In the genomic region with DNA sequence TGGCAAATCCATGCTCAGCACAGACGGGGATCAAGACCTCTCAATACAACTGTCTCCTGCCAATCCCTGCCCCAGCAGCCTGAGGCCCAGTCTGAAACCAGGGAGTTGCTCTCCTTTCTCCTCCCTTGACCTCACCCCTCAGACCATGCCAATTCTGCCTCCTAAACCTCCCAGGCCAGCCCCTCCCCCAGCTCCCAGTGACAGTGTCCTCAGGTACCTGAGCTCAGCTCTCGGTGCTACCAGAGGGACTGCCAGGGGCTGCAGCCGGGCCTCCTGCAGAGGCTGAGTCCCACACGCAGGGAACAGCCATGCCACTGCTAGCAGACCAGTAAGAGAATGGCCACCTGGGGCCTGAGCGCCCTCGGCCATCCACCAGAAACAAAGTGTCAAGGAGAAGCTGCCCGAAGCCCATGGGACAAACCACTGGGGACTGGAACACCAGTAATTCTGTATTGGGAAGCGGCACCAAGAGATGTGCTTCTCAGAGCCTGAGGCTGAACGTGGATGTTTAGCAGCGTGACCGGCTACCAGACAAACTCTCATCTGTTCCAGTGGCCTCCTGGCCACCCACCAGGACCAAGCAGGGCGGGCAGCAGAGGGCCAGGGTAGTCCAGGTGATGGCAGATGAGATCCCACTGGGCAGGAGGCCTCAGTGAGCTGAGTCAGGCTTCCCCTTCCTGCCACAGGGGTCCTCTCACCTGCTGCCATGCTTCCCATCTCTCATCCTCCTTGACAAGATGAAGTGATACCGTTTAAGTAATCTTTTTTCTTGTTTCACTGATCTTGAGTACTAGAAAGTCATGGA, we compare ENCODE assay signal across 15 cellular contexts. TPM values are rescaled to one million over a fixed set of nuclear protein-coding genes. Genes with fewer than 3 reads are reported as not detected.
A peak's percentile ranks its signal among the peaks of the same experiment; 100 is the strongest.
DNase-seq lines count a peak whose midpoint lies in the region; ATAC-seq and TF ChIP-seq lines count a peak whose summit lies in the region.
"Had no signal": no experiment of that assay in that cellular context is flagged by ENCODE, and none has a peak within 500 bp of the region (broad histone marks: within the 10 kb centered on the region; RNA-seq: fewer than 3 reads in every experiment).

No MANE protein-coding gene starts in this region.

- peaks cover 70% of the 10 kb centered on the region for H3K4me1 ChIP-seq in BLaER1
- no peaks in the 10 kb centered on the region for H3K4me1 ChIP-seq in esophagus muscularis mucosa
- H3K4me1 ChIP-seq: breast epithelium, psoas muscle had no signal

- H3K9me3 Mint-ChIP-seq in CD14-positive monocyte, result no peaks in the 10 kb centered on the region
- H3K9me3 Mint-ChIP-seq in activated T-helper 17 cell treated with anti-CD3 and anti-CD28 coated beads, Interleukin-2, amount 50 U/mL, for 72 hours, result no peaks in the 10 kb centered on the region
- H3K9me3 Mint-ChIP-seq in natural killer cell treated with Interleukin-12 subunit alpha and Interleukin-12 subunit beta and Interleukin-15 and Interleukin-18, amount 100 ng/mL, for 72 hours, result no peaks in the 10 kb centered on the region

- H3K36me3 Mint-ChIP-seq in CD14-positive monocyte, result no peaks in the 10 kb centered on the region
- H3K36me3 Mint-ChIP-seq in activated T-helper 17 cell treated with anti-CD3 and anti-CD28 coated beads, Interleukin-2, amount 50 U/mL, for 72 hours (ENCODE audit: low read depth), result no peaks in the 10 kb centered on the region
- H3K36me3 Mint-ChIP-seq in natural killer cell treated with Interleukin-12 subunit alpha and Interleukin-12 subunit beta and Interleukin-15 and Interleukin-18, amount 100 ng/mL, for 72 hours, result no peaks in the 10 kb centered on the region

- no peak for ATAC-seq in activated T-helper 17 cell treated with anti-CD3 and anti-CD28 coated beads, Interleukin-2, amount 50 U/mL, for 72 hours (replicated peaks)
- ATAC-seq in natural killer cell treated with Interleukin-12 subunit alpha and Interleukin-12 subunit beta and Interleukin-15 and Interleukin-18, amount 100 ng/mL, for 72 hours, result no peak
- ATAC-seq: psoas muscle had no signal

- H3K4me3 Mint-ChIP-seq in CD14-positive monocyte, result no peak overlapping the region
- H3K4me3 Mint-ChIP-seq in activated T-helper 17 cell treated with anti-CD3 and anti-CD28 coated beads, Interleukin-2, amount 50 U/mL, for 72 hours, result no peak overlapping the region
- H3K4me3 Mint-ChIP-seq in natural killer cell treated with Interleukin-12 subunit alpha and Interleukin-12 subunit beta and Interleukin-15 and Interleukin-18, amount 100 ng/mL, for 72 hours, result no peak overlapping the region

- TF ChIP-seq EP300 in esophagus muscularis mucosa (IDR thresholded peaks at IDR 0.05), result no peak

- peaks cover 6 to 7% (median 6%) of the 10 kb centered on the region in 3 donors for H3K27me3 Mint-ChIP-seq in CD14-positive monocyte (ENCODE audit: low read depth in 3 of 3)
- H3K27me3 Mint-ChIP-seq in activated T-helper 17 cell treated with anti-CD3 and anti-CD28 coated beads, Interleukin-2, amount 50 U/mL, for 72 hours, result no peaks in the 10 kb centered on the region
- peaks cover 0 to 3% of the 10 kb centered on the region in 2 donors for H3K27me3 Mint-ChIP-seq in natural killer cell treated with Interleukin-12 subunit alpha and Interleukin-12 subunit beta and Interleukin-15 and Interleukin-18, amount 100 ng/mL, for 72 hours

- peak overlapping the region; percentile 80 for H3K4me2 ChIP-seq in BLaER1

- peak overlapping the region; percentile 61; the same call in 1 of the 2 replicates for H3K27ac ChIP-seq in BLaER1
- no peak overlapping the region for H3K27ac ChIP-seq in esophagus muscularis mucosa (replicated peaks in 1 of 4)
- H3K27ac ChIP-seq: breast epithelium, C4-2B, psoas muscle had no signal

- H3K4me3 ChIP-seq in BLaER1, result no peak overlapping the region
- no peak overlapping the region for H3K4me3 ChIP-seq in esophagus muscularis mucosa
- H3K4me3 ChIP-seq: breast epithelium, psoas muscle had no signal

- intact Hi-C loops in CD14-positive monocyte (cut with micrococcal nuclease), result no loop called here
- intact Hi-C loops in esophagus muscularis mucosa (cut with DNase I), result no loop called here

- no peak for TF ChIP-seq POLR2A in esophagus muscularis mucosa (IDR thresholded peaks at IDR 0.05; ENCODE audit: low read depth)

- no peaks in the 10 kb centered on the region for H3K36me3 ChIP-seq in BLaER1
- H3K36me3 ChIP-seq in esophagus muscularis mucosa, result no peaks in the 10 kb centered on the region
- H3K36me3 ChIP-seq: breast epithelium had no signal

- DNase-seq in CD14-positive monocyte (ENCODE audit: low spot score), result peak; percentile 43
- DNase-seq in natural killer cell treated with Interleukin-12 subunit alpha and Interleukin-12 subunit beta and Interleukin-15 and Interleukin-18, amount 100 ng/mL, for 72 hours (ENCODE audit: low spot score), result peak; percentile 53
- no peak for DNase-seq in esophagus muscularis mucosa (ENCODE audit: extremely low spot score)
- DNase-seq in GM03348 (ENCODE audit: low spot score), result no peak
- DNase-seq in NCI-H2227 (lab: John Stamatoyannopoulos, UW; ENCODE audit: unreplicated experiment), result no peak
- DNase-seq: DMS79 treated with DMSO at 0.1 percent for 48 hours, NCI-H2029 had no signal

- H3K27me3 ChIP-seq in BLaER1 (no peaks in the 10 kb centered on the region), esophagus muscularis mucosa (no peaks in the 10 kb centered on the region)
- H3K27me3 ChIP-seq: breast epithelium had no signal

- TF ChIP-seq CTCF in CD14-positive monocyte (IDR thresholded peaks at IDR 0.05) (no peak), esophagus muscularis mucosa (IDR thresholded peaks at IDR 0.05) (no peak)

- no peaks in the 10 kb centered on the region for H3K9me3 ChIP-seq in BLaER1
- H3K9me3 ChIP-seq in esophagus muscularis mucosa, result no peaks in the 10 kb centered on the region
- H3K9me3 ChIP-seq: breast epithelium, psoas muscle had no signal

- no peak overlapping the region for H3K27ac Mint-ChIP-seq in CD14-positive monocyte
- peak overlapping the region; percentile 17 for H3K27ac Mint-ChIP-seq in activated T-helper 17 cell treated with anti-CD3 and anti-CD28 coated beads, Interleukin-2, amount 50 U/mL, for 72 hours
- H3K27ac Mint-ChIP-seq in natural killer cell treated with Interleukin-12 subunit alpha and Interleukin-12 subunit beta and Interleukin-15 and Interleukin-18, amount 100 ng/mL, for 72 hours, result peak overlapping the region in 1 of 2 donors; percentile 82

- H3K4me1 Mint-ChIP-seq in CD14-positive monocyte, result no peaks in the 10 kb centered on the region
- H3K4me1 Mint-ChIP-seq in activated T-helper 17 cell treated with anti-CD3 and anti-CD28 coated beads, Interleukin-2, amount 50 U/mL, for 72 hours, result peaks cover 38% of the 10 kb centered on the region
- peaks cover 43 to 45% of the 10 kb centered on the region in 2 donors for H3K4me1 Mint-ChIP-seq in natural killer cell treated with Interleukin-12 subunit alpha and Interleukin-12 subunit beta and Interleukin-15 and Interleukin-18, amount 100 ng/mL, for 72 hours (ENCODE audit: low read depth in 2 of 2)

- H3K9ac ChIP-seq in BLaER1, result peak overlapping the region; percentile 3; the same call in 1 of the 2 replicates

- WGBS in esophagus muscularis mucosa, result 88% methylated on average over 11 of the region's 13 CpGs

- H4K20me1 ChIP-seq in BLaER1, result no peaks in the 10 kb centered on the region

RNA-seq across cellular contexts. Expression of gene IL3, which starts 0.6 kb away (rescaled TPM):
- polyA plus RNA-seq in CD14-positive monocyte, result not detected
- total RNA-seq in activated T-helper 17 cell treated with anti-CD3 and anti-CD28 coated beads, Interleukin-2, amount 50 U/mL, for 72 hours, result 1 to 10 TPM in 1 of 2 donors, under 1 TPM in 1; 0.32 to 9.0 TPM
- under 1 TPM in 1 of 2 donors, not detected in 1; 0.36 TPM for total RNA-seq in natural killer cell treated with Interleukin-12 subunit alpha and Interleukin-12 subunit beta and Interleukin-15 and Interleukin-18, amount 100 ng/mL, for 72 hours
- total RNA-seq in esophagus muscularis mucosa, result not detected
- total RNA-seq: breast epithelium, HT1080, MCF 10A, psoas muscle had no signal
- polyA plus RNA-seq: keratinocyte, psoas muscle had no signal

RNA-seq across cellular contexts. Expression of gene CSF2, which starts 13.7 kb away (rescaled TPM):
- polyA plus RNA-seq in CD14-positive monocyte, result not detected
- total RNA-seq in activated T-helper 17 cell treated with anti-CD3 and anti-CD28 coated beads, Interleukin-2, amount 50 U/mL, for 72 hours, result 100 to 1,000 TPM in 1 of 2 donors, 10 to 100 TPM in 1; 14.6 to 159 TPM
- total RNA-seq in natural killer cell treated with Interleukin-12 subunit alpha and Interleukin-12 subunit beta and Interleukin-15 and Interleukin-18, amount 100 ng/mL, for 72 hours, result 100 to 1,000 TPM in 1 of 2 donors, 10 to 100 TPM in 1; 41.4 to 125 TPM
- total RNA-seq in esophagus muscularis mucosa, result not detected
- total RNA-seq: breast epithelium, HT1080, MCF 10A, psoas muscle had no signal

RNA-seq across cellular contexts. Expression of gene ACSL6, which starts 48.4 kb away (rescaled TPM):
- polyA plus RNA-seq in CD14-positive monocyte, result under 1 TPM in 1 of 2 donors, not detected in 1; 0.45 TPM
- 1 to 10 TPM; 1.4 to 6.7 TPM for total RNA-seq in activated T-helper 17 cell treated with anti-CD3 and anti-CD28 coated beads, Interleukin-2, amount 50 U/mL, for 72 hours
- total RNA-seq in natural killer cell treated with Interleukin-12 subunit alpha and Interleukin-12 subunit beta and Interleukin-15 and Interleukin-18, amount 100 ng/mL, for 72 hours, result 1 to 10 TPM in 1 of 2 donors, under 1 TPM in 1; 0.67 to 1.5 TPM
- total RNA-seq in esophagus muscularis mucosa, result 1 to 10 TPM; 1.6 to 2.6 (median 1.9) TPM
- total RNA-seq: MCF 10A had no signal

Comparison
In these comparisons a context has a peak if more than half of its experiments do, and no peak if none do; other contexts are left out.
1. DNase-seq: peak in CD14-positive monocyte (single experiment) and natural killer cell treated with Interleukin-12 subunit alpha and Interleukin-12 subunit beta and Interleukin-15 and Interleukin-18, amount 100 ng/mL, for 72 hours (single experiment); none in esophagus muscularis mucosa (single experiment), GM03348 (single experiment) and NCI-H2227 (single experiment).
2. RNA of gene CSF2, which starts 13.7 kb away (total RNA-seq): 14.6 to 159 TPM in activated T-helper 17 cell treated with anti-CD3 and anti-CD28 coated beads, Interleukin-2, amount 50 U/mL, for 72 hours and 41.4 to 125 TPM in natural killer cell treated with Interleukin-12 subunit alpha and Interleukin-12 subunit beta and Interleukin-15 and Interleukin-18, amount 100 ng/mL, for 72 hours; not detected in esophagus muscularis mucosa; every median in the first group is over 10 times any median in the second.